ENCODE assay signal across 9 cellular contexts in the genomic region with DNA sequence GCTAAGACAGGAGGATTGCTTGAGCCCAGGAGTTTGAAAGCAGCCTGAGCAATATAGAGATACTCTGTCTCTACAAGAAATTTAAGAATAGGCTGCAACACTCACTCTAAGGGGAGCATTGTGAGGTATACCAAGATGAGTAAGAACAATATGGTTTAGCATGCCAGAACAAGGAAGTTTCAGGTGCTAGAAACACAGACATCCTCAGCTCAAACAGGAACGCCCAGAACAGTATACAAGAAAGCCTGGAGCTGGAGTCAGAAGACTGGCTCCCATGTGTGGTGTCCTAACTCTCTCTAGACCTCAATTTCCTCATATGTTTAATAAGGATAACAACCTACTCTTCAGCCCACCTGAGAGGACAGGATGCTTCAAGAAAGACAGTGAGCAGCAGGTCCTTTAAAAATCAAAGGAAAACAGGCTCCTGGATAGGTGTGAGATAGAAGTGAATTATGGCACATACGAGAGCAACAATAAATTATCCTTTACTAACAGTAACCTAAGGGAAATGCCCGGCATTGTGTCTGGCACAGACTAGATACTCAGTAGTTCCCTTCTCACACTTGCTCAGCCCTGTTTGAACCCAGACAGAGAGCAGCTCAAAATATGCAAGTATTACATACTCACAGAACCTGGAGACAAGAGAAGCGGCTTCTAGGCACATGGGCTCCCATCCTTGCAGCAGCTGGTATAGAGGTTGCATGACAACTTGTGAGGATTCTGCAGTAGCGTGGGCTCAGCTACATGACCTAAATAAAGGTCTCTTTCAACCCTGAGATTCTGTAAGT. TPM values are rescaled to one million over a fixed set of nuclear protein-coding genes. Genes with fewer than 3 reads are reported as not detected.
A peak's percentile ranks its signal among the peaks of the same experiment; 100 is the strongest.
DNase-seq lines count a peak whose midpoint lies in the region; ATAC-seq and FAIRE-seq lines count a peak whose summit lies in the region.
"Had no signal": no experiment of that assay in that cellular context is flagged by ENCODE, and none has a peak within 500 bp of the region (broad histone marks: within the 10 kb centered on the region; RNA-seq: fewer than 3 reads in every experiment).

No MANE protein-coding gene starts in this region.

- DNase-seq in head of caudate nucleus (peak in 32 of 42 donors; percentile 8 to 82 (median 46)), NCI-H1930 (lab: John Stamatoyannopoulos, UW) (no peak), frontal cortex (ENCODE audit: low spot score in 2 of 2) (no peak), KG1 (lab: John Stamatoyannopoulos, UW) (no peak)

- FAIRE-seq in frontal cortex (lab: Jason Lieb, UNC) = no peak

- intact Hi-C loops in head of caudate nucleus (cut with DNase I) = no loop called here

- ATAC-seq in GM18502 (IDR thresholded peaks at IDR 0.05; ENCODE audit: poor library complexity, unreplicated experiment) (peak; percentile 98), GM21381 (IDR thresholded peaks at IDR 0.05; ENCODE audit: unreplicated experiment) (peak; percentile 85), HG03460 (IDR thresholded peaks at IDR 0.05; ENCODE audit: unreplicated experiment) (peak; percentile 83), HG03457 (IDR thresholded peaks at IDR 0.05; ENCODE audit: unreplicated experiment) (no peak)
- ATAC-seq: left lobe of liver had no signal

RNA-seq across cellular contexts. Expression of a gene that starts 45.4 kb away (rescaled TPM):
- total RNA-seq in frontal cortex = 189 TPM

Comparison
In these comparisons a context has a peak if more than half of its experiments do, and no peak if none do; other contexts are left out.
1. DNase-seq: peak in head of caudate nucleus (32 of 42); none in NCI-H1930 (0 of 2), frontal cortex (0 of 2) and KG1 (single experiment).